ENCODE assay signal across 8 cellular contexts in genomic region chr7:17298840-17299476, GRCh38. TPM values are rescaled to one million over a fixed set of nuclear protein-coding genes. Genes with fewer than 3 reads are reported as not detected.
DNase-seq lines count a peak whose midpoint lies in the region; ATAC-seq and TF ChIP-seq lines count a peak whose summit lies in the region.

No MANE protein-coding gene starts in this region.

- TF ChIP-seq CTCF in GM12865 (IDR thresholded peaks at IDR 0.05; ENCODE audit: insufficient read depth, low read depth, low read length, missing control alignments) (no peak), HEK293 (tag by site-specific recombination; IDR thresholded peaks at IDR 0.05) (no peak)

- H3K4me3 Mint-ChIP-seq in natural killer cell treated with Interleukin-12 subunit alpha and Interleukin-12 subunit beta and Interleukin-15 and Interleukin-18, amount 100 ng/mL, for 72 hours = peak overlapping the region; percentile 96

- peaks cover 12% of the 10 kb centered on the region for H3K9me3 Mint-ChIP-seq in natural killer cell treated with Interleukin-12 subunit alpha and Interleukin-12 subunit beta and Interleukin-15 and Interleukin-18, amount 100 ng/mL, for 72 hours

- ATAC-seq in natural killer cell treated with Interleukin-12 subunit alpha and Interleukin-12 subunit beta and Interleukin-15 and Interleukin-18, amount 100 ng/mL, for 72 hours = peak; percentile 66 to 69

- 0 to 1% methylated on average over 79 to 80 of the region's 80 CpGs for WGBS in esophagus, 2 donors

- H3K27ac Mint-ChIP-seq in natural killer cell treated with Interleukin-12 subunit alpha and Interleukin-12 subunit beta and Interleukin-15 and Interleukin-18, amount 100 ng/mL, for 72 hours = peak overlapping the region; percentile 76 to 92

- peaks cover 25 to 29% of the 10 kb centered on the region in 2 donors for H3K4me1 Mint-ChIP-seq in natural killer cell treated with Interleukin-12 subunit alpha and Interleukin-12 subunit beta and Interleukin-15 and Interleukin-18, amount 100 ng/mL, for 72 hours (ENCODE audit: low read depth in 2 of 2)

- H3K36me3 Mint-ChIP-seq in natural killer cell treated with Interleukin-12 subunit alpha and Interleukin-12 subunit beta and Interleukin-15 and Interleukin-18, amount 100 ng/mL, for 72 hours = peaks cover 17% of the 10 kb centered on the region

- no peaks in the 10 kb centered on the region for H3K27me3 ChIP-seq in esophagus (ENCODE audit: control insufficient read depth in 1 of 2, insufficient read depth in 2 of 2, low read length in 2 of 2)

- H3K9me3 ChIP-seq in HEK293 (ENCODE audit: control insufficient read depth, insufficient read depth, low read depth, low read length) (no peaks in the 10 kb centered on the region), esophagus (ENCODE audit: control insufficient read depth in 2 of 2, insufficient read depth in 1 of 2, low read depth in 1 of 2, low read length in 1 of 2) (no peaks in the 10 kb centered on the region)

- H3K4me1 ChIP-seq in HEK293 (ENCODE audit: control insufficient read depth, insufficient read depth, low read length) (peaks cover 17% of the 10 kb centered on the region), esophagus (ENCODE audit: control insufficient read depth in 2 of 2, insufficient read depth in 2 of 2, low read length in 1 of 2) (no peaks in the 10 kb centered on the region)

- peak; percentile 61 for DNase-seq in GM12865 (ENCODE audit: low read depth)
- peak; percentile 81 for DNase-seq in NCI-H146 (lab: John Stamatoyannopoulos, UW)
- DNase-seq in activated T-cell treated with anti-CD3 and anti-CD28 coated beads for 1 hour (ENCODE audit: low read depth) = peak; percentile 49
- DNase-seq in natural killer cell treated with Interleukin-12 subunit alpha and Interleukin-12 subunit beta and Interleukin-15 and Interleukin-18, amount 100 ng/mL, for 72 hours (ENCODE audit: low spot score) = peak; percentile 64
- peak; percentile 59 for DNase-seq in stimulated activated naive CD4-positive, alpha-beta T cell treated with Interleukin-2 at 50 U/mL for 16 hours (lab: John Stamatoyannopoulos, UW)
- DNase-seq in NOMO-1 treated with dmso at 0.1 percent for 144 hours (lab: John Stamatoyannopoulos, UW; ENCODE audit: unreplicated experiment) = no peak

- no peaks in the 10 kb centered on the region for H3K27me3 Mint-ChIP-seq in natural killer cell treated with Interleukin-12 subunit alpha and Interleukin-12 subunit beta and Interleukin-15 and Interleukin-18, amount 100 ng/mL, for 72 hours

- CTCF ChIA-PET in HEK293 (lab: Yijun Ruan, JAX) = interaction anchor here (0.5 kb wide), 1 partner anchor 89 kb away, joined by 3 read pairs; no protein-coding TSS in a partner anchor

- H3K36me3 ChIP-seq in HEK293 (ENCODE audit: control insufficient read depth in 2 of 2, insufficient read depth in 1 of 2, low read length in 2 of 2) (no peaks in the 10 kb centered on the region), esophagus (ENCODE audit: control insufficient read depth in 2 of 2, insufficient read depth in 2 of 2, low read length in 1 of 2) (no peaks in the 10 kb centered on the region)

- H3K27ac ChIP-seq in HEK293 (ENCODE audit: extremely low read depth, low read depth, low read length) = peak overlapping the region; percentile 87
- peak overlapping the region; percentile 94 to 98 for H3K27ac ChIP-seq in esophagus (ENCODE audit: low read depth in 2 of 2, low read length in 1 of 2)

- H3K4me3 ChIP-seq in GM12865 (ENCODE audit: low read depth, low read length) (peak overlapping the region; percentile 58), HEK293 (ENCODE audit: low read depth, low read length) (peak overlapping the region; percentile 99), esophagus (ENCODE audit: low read depth in 1 of 2, low read length in 2 of 2) (peak overlapping the region; percentile 77 to 100)

- POLR2A ChIA-PET in HEK293 (lab: Yijun Ruan, JAX) = interaction anchor here (0.7 to 2.0 kb wide), 15 partner anchors 9 to 320 kb away, joined by 3 to 22 read pairs (median 3); no protein-coding TSS in a partner anchor

TF ChIP-seq in HEK293, 187 proteins besides CTCF, POLR2A, EP300 and RAD21 (continues in another document):
- TF ChIP-seq ZSCAN30 (tag by site-specific recombination; IDR thresholded peaks at IDR 0.05) = 0 out of 2 replicates have a peak, but pooled peaks have one; percentile 23
- TF ChIP-seq ZBTB26 (tag by site-specific recombination; optimal IDR thresholded peaks at IDR 0.05) = peak; percentile 88
- no peak for TF ChIP-seq ZNF324 (tag by site-specific recombination; IDR thresholded peaks at IDR 0.05)
- peak; percentile 65; the same call in 1 of the 2 replicates for TF ChIP-seq IKZF3 (tag by site-specific recombination; IDR thresholded peaks at IDR 0.05)
- no peak for TF ChIP-seq ZNF138 (tag by site-specific recombination; IDR thresholded peaks at IDR 0.05; ENCODE audit: borderline replicate concordance)
- TF ChIP-seq ZBTB6 (tag by site-specific recombination; IDR thresholded peaks at IDR 0.05) = no peak
- peak; percentile 28; the same call in 1 of the 2 replicates for TF ChIP-seq EGR2 (tag by site-specific recombination; IDR thresholded peaks at IDR 0.05; ENCODE audit: low read depth)
- TF ChIP-seq ZNF768 (tag by site-specific recombination; IDR thresholded peaks at IDR 0.05) = no peak
- no peak for TF ChIP-seq ZNF521 (tag by site-specific recombination; IDR thresholded peaks at IDR 0.05)
- TF ChIP-seq ZNF16 (tag by site-specific recombination; IDR thresholded peaks at IDR 0.05; ENCODE audit: low read depth) = no peak
- TF ChIP-seq ZNF629 (tag by site-specific recombination; IDR thresholded peaks at IDR 0.05) = no peak
- no peak for TF ChIP-seq ZNF426 (tag by site-specific recombination; IDR thresholded peaks at IDR 0.05)
- TF ChIP-seq ZNF501 (tag by site-specific recombination; IDR thresholded peaks at IDR 0.05) = peak; percentile 36; the same call in 1 of the 2 replicates
- peak; percentile 62 for TF ChIP-seq KLF9 (tag by site-specific recombination; IDR thresholded peaks at IDR 0.05; ENCODE audit: low read depth)
- TF ChIP-seq TSHZ1 (tag by site-specific recombination; IDR thresholded peaks at IDR 0.05; ENCODE audit: borderline replicate concordance) = no peak
- TF ChIP-seq ZNF24 (tag by site-specific recombination; IDR thresholded peaks at IDR 0.05) = no peak

RNA-seq across cellular contexts. Expression of gene AHR, which starts 0.5 kb away (rescaled TPM):
- 1 to 10 TPM; 4.7 to 7.8 TPM for polyA plus RNA-seq in esophagus
- total RNA-seq in natural killer cell treated with Interleukin-12 subunit alpha and Interleukin-12 subunit beta and Interleukin-15 and Interleukin-18, amount 100 ng/mL, for 72 hours = 10 to 100 TPM; 36.5 to 40.8 TPM
